ENCODE assay signal across 19 cellular contexts in the genomic region with DNA sequence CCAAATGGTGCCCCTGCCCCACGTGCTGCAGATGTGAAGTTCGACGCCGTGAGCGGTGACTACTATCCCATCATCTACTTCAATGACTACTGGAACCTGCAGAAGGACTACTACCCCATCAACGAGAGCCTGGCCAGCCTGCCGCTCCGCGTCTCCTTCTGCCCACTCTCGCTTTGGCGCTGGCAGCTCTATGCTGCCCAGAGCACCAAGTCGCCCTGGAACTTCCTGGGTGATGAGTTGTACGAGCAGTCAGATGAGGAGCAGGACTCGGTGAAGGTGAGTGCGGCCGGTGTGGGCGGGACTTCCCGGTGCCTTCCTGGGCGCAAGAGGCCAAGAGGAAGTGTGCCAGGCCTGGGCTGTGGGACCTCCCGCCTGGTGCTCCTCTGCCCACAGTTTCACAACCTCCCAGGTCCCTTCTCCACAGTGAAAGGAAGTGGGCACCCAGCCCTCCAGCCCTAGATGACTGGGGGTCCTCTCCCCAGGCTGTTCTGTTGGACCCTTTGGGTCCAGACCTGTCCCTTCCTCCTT. TPM values are rescaled to one million over a fixed set of nuclear protein-coding genes. Genes with fewer than 3 reads are reported as not detected.
DNase-seq lines count a peak whose midpoint lies in the region; ATAC-seq and TF ChIP-seq lines count a peak whose summit lies in the region.
"Had no signal": no experiment of that assay in that cellular context is flagged by ENCODE, and none has a peak within 500 bp of the region (broad histone marks: within the 10 kb centered on the region; RNA-seq: fewer than 3 reads in every experiment).

No MANE protein-coding gene starts in this region.

- peaks cover 85% of the 10 kb centered on the region for H3K36me3 Mint-ChIP-seq in activated T-cell treated with anti-CD3 and anti-CD28 coated beads, Interleukin-2, amount 50 U/mL, for 24 hours (ENCODE audit: low read depth)
- peaks cover 12 to 55% (median 51%) of the 10 kb centered on the region in 3 experiments; a peak in 6 of 7 replicates for H3K36me3 Mint-ChIP-seq in H9 (ENCODE audit: insufficient read depth in 1 of 3, low read depth in 3 of 3)
- peaks cover 66% of the 10 kb centered on the region for H3K36me3 Mint-ChIP-seq in stimulated activated effector memory CD8-positive, alpha-beta T cell treated with anti-CD3 and anti-CD28 coated beads, Interleukin-12 subunit alpha, Interleukin-12 subunit beta, amount 100 ng/mL, for 72 hours

- no peak overlapping the region for H3K18ac ChIP-seq in H9 (ENCODE audit: insufficient read length, low read depth, low read length)

- no peak overlapping the region for H3K4ac ChIP-seq in H9 (ENCODE audit: low read depth, low read length)

- no peak for ATAC-seq in stimulated activated effector memory CD8-positive, alpha-beta T cell treated with anti-CD3 and anti-CD28 coated beads, Interleukin-12 subunit alpha, Interleukin-12 subunit beta, amount 100 ng/mL, for 72 hours
- no peak for ATAC-seq in aorta (ENCODE audit: low FRiP score)
- ATAC-seq: K562 had no signal

- H4K91ac ChIP-seq in H9 (ENCODE audit: insufficient read length, low read depth, low read length): no peak overlapping the region

- H3T11ph ChIP-seq in H9 (ENCODE audit: low read length): no peak overlapping the region

- peak overlapping the region; percentile 74 for H3K27ac Mint-ChIP-seq in activated T-cell treated with anti-CD3 and anti-CD28 coated beads, Interleukin-2, amount 50 U/mL, for 24 hours
- H3K27ac Mint-ChIP-seq in H9: peak overlapping the region in 2 of 3 experiments; percentile 76; a peak in 3 of 7 replicates
- H3K27ac Mint-ChIP-seq in stimulated activated effector memory CD8-positive, alpha-beta T cell treated with anti-CD3 and anti-CD28 coated beads, Interleukin-12 subunit alpha, Interleukin-12 subunit beta, amount 100 ng/mL, for 72 hours: peak overlapping the region; percentile 88
- H3K27ac Mint-ChIP-seq: HFFc6 had no signal

- no peaks in the 10 kb centered on the region for H3K79me1 ChIP-seq in H9 (ENCODE audit: insufficient read depth, low read depth, low read length, poor library complexity, severe bottlenecking)

- no peak for TF ChIP-seq POLR2A in breast epithelium (IDR thresholded peaks at IDR 0.05)

- H3K4me3 ChIP-seq in breast epithelium (no peak overlapping the region), aorta (ENCODE audit: low read length in 2 of 2) (no peak overlapping the region)
- H3K4me3 ChIP-seq: K562 had no signal

- no peaks in the 10 kb centered on the region for H3K4me1 ChIP-seq in H9 (ENCODE audit: insufficient read depth, low read length)
- no peaks in the 10 kb centered on the region for H3K4me1 ChIP-seq in breast epithelium
- no peaks in the 10 kb centered on the region for H3K4me1 ChIP-seq in aorta (ENCODE audit: control insufficient read depth in 1 of 2, insufficient read depth in 2 of 2, low read length in 2 of 2)
- H3K4me1 ChIP-seq: Caco-2 had no signal

- H3K4me1 Mint-ChIP-seq in activated T-cell treated with anti-CD3 and anti-CD28 coated beads, Interleukin-2, amount 50 U/mL, for 24 hours (ENCODE audit: low read depth): no peaks in the 10 kb centered on the region
- H3K4me1 Mint-ChIP-seq in H9: no peaks in the 10 kb centered on the region
- H3K4me1 Mint-ChIP-seq in stimulated activated effector memory CD8-positive, alpha-beta T cell treated with anti-CD3 and anti-CD28 coated beads, Interleukin-12 subunit alpha, Interleukin-12 subunit beta, amount 100 ng/mL, for 72 hours: peaks cover 13% of the 10 kb centered on the region

- H3K79me2 ChIP-seq in H9 (ENCODE audit: insufficient read depth, low read length): no peaks in the 10 kb centered on the region

- no peaks in the 10 kb centered on the region for H3K23me2 ChIP-seq in H9 (ENCODE audit: insufficient read length, low read depth, low read length, poor library complexity, severe bottlenecking)

- H2AFZ ChIP-seq in H9 (ENCODE audit: low read length): no peak overlapping the region

- no peak overlapping the region for H2BK20ac ChIP-seq in H9 (ENCODE audit: low read depth, low read length, poor library complexity, severe bottlenecking)

- no peaks in the 10 kb centered on the region for H3K27me3 Mint-ChIP-seq in activated T-cell treated with anti-CD3 and anti-CD28 coated beads, Interleukin-2, amount 50 U/mL, for 24 hours
- no peaks in the 10 kb centered on the region for H3K27me3 Mint-ChIP-seq in H9 (ENCODE audit: low read depth)

- H2BK5ac ChIP-seq in H9 (ENCODE audit: insufficient read length, low read length): no peak overlapping the region

- no peak overlapping the region for H2BK12ac ChIP-seq in H9 (ENCODE audit: insufficient read length, low read depth, low read length)

- no CpG with 5 or more reads among the region's 20 CpGs for WGBS in H9 (ENCODE audit: extremely low coverage, insufficient read length, low lambda C conversion rate)
- 80 to 83% methylated on average over 20 of the region's 20 CpGs for WGBS in aorta, 2 donors

- H2BK120ac ChIP-seq in H9 (ENCODE audit: low read depth, low read length, poor library complexity, severe bottlenecking): no peak overlapping the region

- H3K56ac ChIP-seq in H9 (ENCODE audit: insufficient read length, low read depth, low read length): no peak overlapping the region

- H3K9me3 ChIP-seq in H9 (ENCODE audit: control insufficient read depth, low read depth, low read length) (no peaks in the 10 kb centered on the region), breast epithelium (no peaks in the 10 kb centered on the region), aorta (ENCODE audit: control insufficient read depth, low read length) (no peaks in the 10 kb centered on the region)
- H3K9me3 ChIP-seq: Caco-2 had no signal

- H2AK5ac ChIP-seq in H9 (ENCODE audit: insufficient read length, low read length): no peak overlapping the region

- no peaks in the 10 kb centered on the region for H3K9me3 Mint-ChIP-seq in activated T-cell treated with anti-CD3 and anti-CD28 coated beads, Interleukin-2, amount 50 U/mL, for 24 hours
- H3K9me3 Mint-ChIP-seq in H9: no peaks in the 10 kb centered on the region
- no peaks in the 10 kb centered on the region for H3K9me3 Mint-ChIP-seq in stimulated activated effector memory CD8-positive, alpha-beta T cell treated with anti-CD3 and anti-CD28 coated beads, Interleukin-12 subunit alpha, Interleukin-12 subunit beta, amount 100 ng/mL, for 72 hours
- H3K9me3 Mint-ChIP-seq: HFFc6 had no signal

- H3K9ac ChIP-seq in H9 (ENCODE audit: extremely low read depth, insufficient read length, low read length): no peak overlapping the region

- H3K4me2 ChIP-seq in H9 (ENCODE audit: insufficient read depth, insufficient read length, low read length): no peak overlapping the region

- DNase-seq in activated T-cell treated with anti-CD3 and anti-CD28 coated beads, Interleukin-2, amount 50 U/mL, for 24 hours: no peak
- DNase-seq in activated T-cell treated with anti-CD3 and anti-CD28 coated beads, Interleukin-2, amount 50 U/mL, for 48 hours: no peak
- DNase-seq in H9 (no peak), breast epithelium (ENCODE audit: low spot score in 2 of 2) (peak in 1 of 2 donors; percentile 31), NCI-H1048 (lab: John Stamatoyannopoulos, UW) (no peak), aorta (no peak), NCI-H2107 treated with DMSO at 0.1 percent for 48 hours (lab: John Stamatoyannopoulos, UW; ENCODE audit: unreplicated experiment) (no peak)
- DNase-seq in stimulated activated effector memory CD8-positive, alpha-beta T cell treated with anti-CD3 and anti-CD28 coated beads, Interleukin-12 subunit alpha, Interleukin-12 subunit beta, amount 100 ng/mL, for 72 hours (ENCODE audit: low spot score in 2 of 2): no peak
- DNase-seq: Caco-2, DMS153, HFFc6, NCI-H1092, NCI-H2081 treated with DMSO at 0.1 percent for 48 hours, NCI-H2227 treated with DMSO at 0.1 percent for 48 hours, NCI-H524 had no signal

- no peaks in the 10 kb centered on the region for H4K20me1 ChIP-seq in H9 (ENCODE audit: control insufficient read depth, insufficient read depth, insufficient read length)

- no peak overlapping the region for H3K4me3 Mint-ChIP-seq in activated T-cell treated with anti-CD3 and anti-CD28 coated beads, Interleukin-2, amount 50 U/mL, for 24 hours
- H3K4me3 Mint-ChIP-seq in H9: no peak overlapping the region; a peak in 1 of 5 replicates
- no peak overlapping the region for H3K4me3 Mint-ChIP-seq in stimulated activated effector memory CD8-positive, alpha-beta T cell treated with anti-CD3 and anti-CD28 coated beads, Interleukin-12 subunit alpha, Interleukin-12 subunit beta, amount 100 ng/mL, for 72 hours
- H3K4me3 Mint-ChIP-seq: HFFc6 had no signal

- H3K36me3 ChIP-seq in breast epithelium (no peaks in the 10 kb centered on the region), aorta (ENCODE audit: control insufficient read depth in 1 of 2, insufficient read depth in 2 of 2, low read length in 1 of 2) (peaks cover 0 to 8% of the 10 kb centered on the region in 2 donors)

- intact Hi-C loops in breast epithelium (cut with DNase I; ENCODE audit: low total_unique reads): no loop called here
- intact Hi-C loops in aorta (cut with DNase I): no loop called here

- no peak overlapping the region for H3K23ac ChIP-seq in H9 (ENCODE audit: insufficient read length, low read depth, low read length)

- TF ChIP-seq CTCF in H9 (conservative IDR thresholded peaks at IDR 0.05): no peak
- no peak for TF ChIP-seq CTCF in breast epithelium (IDR thresholded peaks at IDR 0.05)

- H3K27me3 ChIP-seq in H9 (ENCODE audit: insufficient read depth, low read length): no peaks in the 10 kb centered on the region
- no peaks in the 10 kb centered on the region for H3K27me3 ChIP-seq in breast epithelium
- no peaks in the 10 kb centered on the region for H3K27me3 ChIP-seq in aorta (ENCODE audit: control insufficient read depth in 1 of 2, insufficient read depth in 2 of 2, low read length in 1 of 2)

- H3K27ac ChIP-seq in H9 (ENCODE audit: insufficient read length, low read depth, low read length): no peak overlapping the region
- peak overlapping the region; percentile 0 to 13 for H3K27ac ChIP-seq in breast epithelium
- H3K27ac ChIP-seq in aorta (ENCODE audit: low read depth in 1 of 2, low read length in 2 of 2): no peak overlapping the region
- H3K27ac ChIP-seq: C4-2B had no signal

- H2BK15ac ChIP-seq in H9 (ENCODE audit: low read depth, low read length): no peak overlapping the region

- no peak overlapping the region for H4K8ac ChIP-seq in H9 (replicated peaks; ENCODE audit: insufficient read length, low read depth, low read length)

- H3K14ac ChIP-seq in H9 (ENCODE audit: insufficient read depth, low read length): no peak overlapping the region

- H4K5ac ChIP-seq in H9 (ENCODE audit: insufficient read length, low read depth, low read length): no peak overlapping the region

RNA-seq across cellular contexts. Expression of gene RELB, which starts 14.1 kb away (rescaled TPM):
- 13.7 and 14.3 TPM in 2 replicates for total RNA-seq in H9 (2021)
- total RNA-seq in breast epithelium: 10 to 100 TPM in 1 of 3 donors, 1 to 10 TPM in 2; 5.8 to 12.5 (median 8.2) TPM
- 10 to 100 TPM; 20.2 to 30.0 TPM for total RNA-seq in aorta
- polyA plus RNA-seq in aorta: 10 to 100 TPM in 1 of 2 donors, 1 to 10 TPM in 1; 7.0 to 10.6 TPM

RNA-seq across cellular contexts. Expression of gene CLPTM1, which starts 32.0 kb away (rescaled TPM):
- 82.0 and 83.9 TPM in 2 replicates for total RNA-seq in H9 (2021)
- total RNA-seq in breast epithelium: 10 to 100 TPM; 42.0 to 70.5 (median 60.2) TPM
- total RNA-seq in aorta: 10 to 100 TPM; 70.6 to 72.5 TPM
- 10 to 100 TPM; 25.7 to 81.4 TPM for polyA plus RNA-seq in aorta

RNA-seq across cellular contexts. Expression of gene APOC2, which starts 41.4 kb away (rescaled TPM):
- total RNA-seq in H9 (2021): not detected in 2 replicates
- total RNA-seq in breast epithelium: 10 to 100 TPM in 1 of 3 donors, under 1 TPM in 1, not detected in 1; 0.48 to 10.7 TPM
- total RNA-seq in aorta: 1 to 10 TPM; 1.2 to 1.5 TPM
- polyA plus RNA-seq in aorta: 10 to 100 TPM in 1 of 2 donors, not detected in 1; 18.8 TPM
- total RNA-seq: Caco-2, H1, HFFc6 had no signal
- polyA plus RNA-seq: H1 had no signal

RNA-seq across cellular contexts. Expression of gene APOC4, which starts 45.2 kb away (rescaled TPM):
- not detected in 2 replicates for total RNA-seq in H9 (2021)
- not detected for total RNA-seq in breast epithelium
- not detected for total RNA-seq in aorta
- not detected for polyA plus RNA-seq in aorta
- total RNA-seq: Caco-2, H1, HFFc6, K562, SK-MEL-5 had no signal
- polyA plus RNA-seq: H1 had no signal

RNA-seq across cellular contexts. Expression of gene CLASRP, which starts 51.6 kb away (rescaled TPM):
- total RNA-seq in H9 (2021) (87.0 and 87.1 TPM in 2 replicates), breast epithelium (10 to 100 TPM; 49.9 to 80.3 (median 57.0) TPM), aorta (100 to 1,000 TPM in 1 of 2 donors, 10 to 100 TPM in 1; 79.9 to 105 TPM)
- 100 to 1,000 TPM in 1 of 2 donors, 10 to 100 TPM in 1; 18.2 to 209 TPM for polyA plus RNA-seq in aorta

Comparison
In these comparisons a context has a peak if more than half of its experiments do, and no peak if none do; other contexts are left out.
1. H3K27ac ChIP-seq: peak in breast epithelium (2 of 2); none in H9 (single experiment) and aorta (0 of 2).
2. Peak in every context shown above with its lines, with median percentiles within 50 percentile points of each other: H3K27ac Mint-ChIP-seq.